ENCODE assay signal across 14 cellular contexts in the genomic region with DNA sequence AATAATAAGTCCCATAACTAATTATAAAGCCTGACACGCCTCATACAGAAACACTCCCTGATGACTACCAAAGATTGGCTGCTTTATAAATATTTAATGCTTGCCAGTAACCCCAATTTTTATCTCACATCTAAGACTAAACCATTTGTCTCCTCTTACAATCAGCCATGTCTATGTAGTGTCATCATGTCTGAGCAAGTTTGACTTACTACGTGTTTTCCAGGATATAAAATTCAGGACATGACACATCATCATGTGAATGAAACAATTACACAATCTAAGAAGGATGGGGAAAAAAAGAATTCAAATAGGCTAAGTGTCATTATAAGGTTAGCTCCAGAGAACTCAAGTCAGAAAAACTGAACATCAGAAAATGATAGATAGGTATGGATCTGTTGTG.
DNase-seq lines count a peak whose midpoint lies in the region; ATAC-seq, FAIRE-seq and TF ChIP-seq lines count a peak whose summit lies in the region.
"Had no signal": no experiment of that assay in that cellular context is flagged by ENCODE, and none has a peak within 500 bp of the region (broad histone marks: within the 10 kb centered on the region; RNA-seq: fewer than 3 reads in every experiment).

No MANE protein-coding gene starts in this region.

- DNase-seq in HFFc6 (peak; percentile 38), astrocyte (ENCODE audit: low read depth) (peak; percentile 82), foreskin melanocyte (peak; percentile 1), skeletal muscle cell (ENCODE audit: low read depth) (peak; percentile 58), COLO829 (ENCODE audit: low spot score) (no peak), NCI-H2227 (lab: John Stamatoyannopoulos, UW; ENCODE audit: unreplicated experiment) (no peak), vagina (ENCODE audit: extremely low spot score in 2 of 2) (no peak)
- DNase-seq in activated CD8-positive, alpha-beta T cell treated with anti-CD3 and anti-CD28 coated beads for 36 hours, result no peak
- DNase-seq: Caco-2, immature natural killer cell, NCI-H1092, retina, RPMI8226 had no signal

- intact Hi-C loops in activated CD8-positive, alpha-beta T cell treated with anti-CD3 and anti-CD28 coated beads for 36 hours (cut with micrococcal nuclease), result no loop called here
- intact Hi-C loops in vagina (cut with DNase I), result no loop called here

- H3K4me3 ChIP-seq in astrocyte (ENCODE audit: insufficient read depth, low read depth, low read length) (no peak overlapping the region), skeletal muscle cell (ENCODE audit: low read depth, low read length) (no peak overlapping the region), vagina (no peak overlapping the region)
- H3K4me3 ChIP-seq: suprapubic skin had no signal

- no peak overlapping the region for H2AFZ ChIP-seq in astrocyte (ENCODE audit: low read depth, low read length)

- H3K27ac ChIP-seq in astrocyte (ENCODE audit: low read depth, low read length), result no peak overlapping the region
- H3K27ac ChIP-seq in vagina, result no peak overlapping the region
- H3K27ac ChIP-seq: suprapubic skin had no signal

- no peaks in the 10 kb centered on the region for H3K36me3 Mint-ChIP-seq in HFFc6 (ENCODE audit: low read depth)
- H3K36me3 Mint-ChIP-seq in astrocyte (ENCODE audit: low read depth, unreplicated experiment), result no peaks in the 10 kb centered on the region
- no peaks in the 10 kb centered on the region for H3K36me3 Mint-ChIP-seq in activated CD8-positive, alpha-beta T cell treated with anti-CD3 and anti-CD28 coated beads for 36 hours (ENCODE audit: low read depth)
- H3K36me3 Mint-ChIP-seq: immature natural killer cell had no signal

- H3K27me3 Mint-ChIP-seq in HFFc6 (ENCODE audit: insufficient read depth) (no peaks in the 10 kb centered on the region), astrocyte (ENCODE audit: low read depth, unreplicated experiment) (peaks cover 2% of the 10 kb centered on the region)
- no peaks in the 10 kb centered on the region for H3K27me3 Mint-ChIP-seq in activated CD8-positive, alpha-beta T cell treated with anti-CD3 and anti-CD28 coated beads for 36 hours

- H3K79me2 ChIP-seq in astrocyte (ENCODE audit: insufficient read depth, low read length), result no peaks in the 10 kb centered on the region

- no peaks in the 10 kb centered on the region for H3K4me1 ChIP-seq in astrocyte (ENCODE audit: insufficient read depth, low read length)
- H3K4me1 ChIP-seq in vagina, result peaks cover 28% of the 10 kb centered on the region

- POLR2A ChIA-PET in activated CD8-positive, alpha-beta T cell treated with anti-CD3 and anti-CD28 coated beads for 36 hours (lab: Charles Lee), result no interaction called here

- FAIRE-seq in astrocyte (lab: Jason Lieb, UNC), result no peak

- no peak overlapping the region for H3K9ac ChIP-seq in astrocyte (ENCODE audit: low read length)

- H3K4me1 Mint-ChIP-seq in HFFc6 (ENCODE audit: low read depth) (no peaks in the 10 kb centered on the region), astrocyte (ENCODE audit: low read depth, unreplicated experiment) (no peaks in the 10 kb centered on the region)
- H3K4me1 Mint-ChIP-seq in activated CD8-positive, alpha-beta T cell treated with anti-CD3 and anti-CD28 coated beads for 36 hours (ENCODE audit: low read depth), result no peaks in the 10 kb centered on the region
- H3K4me1 Mint-ChIP-seq: immature natural killer cell had no signal

- CTCF ChIA-PET in activated CD8-positive, alpha-beta T cell treated with anti-CD3 and anti-CD28 coated beads for 36 hours (lab: Charles Lee), result no interaction called here

- no peaks in the 10 kb centered on the region for H3K27me3 ChIP-seq in astrocyte (ENCODE audit: insufficient read depth, low read length)
- no peaks in the 10 kb centered on the region for H3K27me3 ChIP-seq in vagina

- no peak for ATAC-seq in activated CD8-positive, alpha-beta T cell treated with anti-CD3 and anti-CD28 coated beads for 36 hours

- no peaks in the 10 kb centered on the region for H4K20me1 ChIP-seq in astrocyte (ENCODE audit: insufficient read depth, low read length)

- no peak overlapping the region for H3K27ac Mint-ChIP-seq in HFFc6
- no peak overlapping the region for H3K27ac Mint-ChIP-seq in astrocyte (ENCODE audit: unreplicated experiment)
- no peak overlapping the region for H3K27ac Mint-ChIP-seq in activated CD8-positive, alpha-beta T cell treated with anti-CD3 and anti-CD28 coated beads for 36 hours
- H3K27ac Mint-ChIP-seq: immature natural killer cell had no signal

- no peak for TF ChIP-seq POLR2A in vagina (IDR thresholded peaks at IDR 0.05)

- TF ChIP-seq CTCF in HFFc6 (IDR thresholded peaks at IDR 0.05) (no peak), astrocyte (IDR thresholded peaks at IDR 0.05; ENCODE audit: insufficient read depth, low read depth, low read length) (no peak), vagina (IDR thresholded peaks at IDR 0.05) (no peak)
- no peak for TF ChIP-seq CTCF in activated CD8-positive, alpha-beta T cell treated with anti-CD3 and anti-CD28 coated beads for 36 hours (IDR thresholded peaks at IDR 0.05)

- no peaks in the 10 kb centered on the region; the same call in 1 of the 2 replicates for H3K9me3 Mint-ChIP-seq in HFFc6
- H3K9me3 Mint-ChIP-seq in astrocyte (ENCODE audit: unreplicated experiment), result no peaks in the 10 kb centered on the region
- no peaks in the 10 kb centered on the region for H3K9me3 Mint-ChIP-seq in activated CD8-positive, alpha-beta T cell treated with anti-CD3 and anti-CD28 coated beads for 36 hours
- H3K9me3 Mint-ChIP-seq: immature natural killer cell had no signal

- H3K36me3 ChIP-seq in astrocyte (ENCODE audit: insufficient read depth, low read length) (no peaks in the 10 kb centered on the region), vagina (no peaks in the 10 kb centered on the region)
- H3K36me3 ChIP-seq: suprapubic skin had no signal

- no peaks in the 10 kb centered on the region for H3K9me3 ChIP-seq in astrocyte (ENCODE audit: insufficient read depth, low read depth, low read length)
- no peaks in the 10 kb centered on the region for H3K9me3 ChIP-seq in vagina
- H3K9me3 ChIP-seq: Caco-2, suprapubic skin had no signal

- H3K4me3 Mint-ChIP-seq in HFFc6 (no peak overlapping the region), astrocyte (ENCODE audit: unreplicated experiment) (no peak overlapping the region)
- no peak overlapping the region for H3K4me3 Mint-ChIP-seq in activated CD8-positive, alpha-beta T cell treated with anti-CD3 and anti-CD28 coated beads for 36 hours
- H3K4me3 Mint-ChIP-seq: immature natural killer cell had no signal

- no peak overlapping the region for H3K4me2 ChIP-seq in astrocyte (ENCODE audit: low read length)

Comparison
In these comparisons a context has a peak if more than half of its experiments do, and no peak if none do; other contexts are left out.
1. DNase-seq: peak in HFFc6 (single experiment), astrocyte (single experiment), foreskin melanocyte (single experiment) and skeletal muscle cell (single experiment); none in COLO829 (single experiment), activated CD8-positive, alpha-beta T cell treated with anti-CD3 and anti-CD28 coated beads for 36 hours (single experiment), NCI-H2227 (single experiment) and vagina (0 of 2).